ENCODE assay signal across 8 cellular contexts in genomic region chr3:140941090-140941433, GRCh38. TPM values are rescaled to one million over a fixed set of nuclear protein-coding genes. Genes with fewer than 3 reads are reported as not detected.
DNase-seq lines count a peak whose midpoint lies in the region; ATAC-seq, FAIRE-seq and TF ChIP-seq lines count a peak whose summit lies in the region.

No MANE protein-coding gene starts in this region.

- no peak for DNase-seq in activated CD4-positive, alpha-beta T cell treated with anti-CD3 and anti-CD28 coated beads, Interleukin-2, amount 10 ng/mL, durations not matched to agents 24 days and 14 days
- DNase-seq in activated CD4-positive, alpha-beta T cell treated with anti-CD3 and anti-CD28 coated beads for 48 hours, result no peak
- DNase-seq in ascending aorta (ENCODE audit: low spot score in 2 of 2), result no peak
- DNase-seq in HepG2 (ENCODE audit: low spot score), result no peak
- no peak for DNase-seq in thoracic aorta (ENCODE audit: low spot score)
- DNase-seq in H54 (ENCODE audit: insufficient read length, low spot score), result no peak
- DNase-seq in Ammon's horn (ENCODE audit: low spot score), result no peak

- peaks cover 40% of the 10 kb centered on the region for H3K79me2 ChIP-seq in HepG2 (ENCODE audit: insufficient read depth, low read length)

- TF ChIP-seq CTCF in ascending aorta (IDR thresholded peaks at IDR 0.05) (no peak), HepG2 (CRISPR knock-in tag; IDR thresholded peaks at IDR 0.05) (no peak), thoracic aorta (IDR thresholded peaks at IDR 0.05) (no peak)

- H3K27me3 ChIP-seq in ascending aorta (no peaks in the 10 kb centered on the region), HepG2 (ENCODE audit: control insufficient read depth in 1 of 2, insufficient read depth in 2 of 2, low read length in 2 of 2) (no peaks in the 10 kb centered on the region; a peak in 1 of 5 replicates), thoracic aorta (replicated peaks; ENCODE audit: insufficient read depth) (no peaks in the 10 kb centered on the region)

- peak overlapping the region; percentile 81 for H3K4me2 ChIP-seq in HepG2 (ENCODE audit: low read depth, low read length)

- H4K20me1 ChIP-seq in HepG2 (ENCODE audit: insufficient read depth, low read length), result peaks cover 30% of the 10 kb centered on the region

- intact Hi-C loops in activated CD4-positive, alpha-beta T cell treated with anti-CD3 and anti-CD28 coated beads, Interleukin-2, amount 10 ng/mL, durations not matched to agents 24 days and 14 days (cut with micrococcal nuclease), result loop anchor here (1.0 to 10.0 kb wide), 5 partner anchors 76 to 1556 kb away; partner anchors contain the start of genes COPB2, PXYLP1 and RNF7
- intact Hi-C loops in ascending aorta (cut with DNase I) (loop anchor here (5.0 kb wide), 5 partner anchors 171 to 1781 kb away; partner anchors contain the start of genes COPB2, PXYLP1, TRPC1 and XRN1), HepG2 (cut with micrococcal nuclease; ENCODE audit: unreplicated experiment) (no loop called here)

- no peak for TF ChIP-seq RAD21 in HepG2 (CRISPR knock-in tag; IDR thresholded peaks at IDR 0.05)

- H3K9me3 Mint-ChIP-seq in activated CD4-positive, alpha-beta T cell treated with anti-CD3 and anti-CD28 coated beads, Interleukin-2, amount 10 ng/mL, durations not matched to agents 24 days and 14 days, result peaks cover 14% of the 10 kb centered on the region

- H3K36me3 ChIP-seq in ascending aorta (no peaks in the 10 kb centered on the region), HepG2 (replicated peaks in 1 of 2; ENCODE audit: control insufficient read depth in 1 of 2, insufficient read depth in 2 of 2, low read length in 2 of 2) (no peaks in the 10 kb centered on the region), thoracic aorta (no peaks in the 10 kb centered on the region)

- BruUV-seq in HepG2 (replicated peaks; lab: Mats Ljungman, UMichigan), result TSS peak; percentile 50

- peaks cover 27% of the 10 kb centered on the region for H3K4me1 Mint-ChIP-seq in activated CD4-positive, alpha-beta T cell treated with anti-CD3 and anti-CD28 coated beads, Interleukin-2, amount 10 ng/mL, durations not matched to agents 24 days and 14 days

- H2AFZ ChIP-seq in HepG2 (ENCODE audit: low read length), result peak overlapping the region; percentile 65

- peaks cover 3% of the 10 kb centered on the region for H3K36me3 Mint-ChIP-seq in activated CD4-positive, alpha-beta T cell treated with anti-CD3 and anti-CD28 coated beads, Interleukin-2, amount 10 ng/mL, durations not matched to agents 24 days and 14 days (ENCODE audit: low read depth)

- POLR2A ChIA-PET in HepG2 (lab: Yijun Ruan, JAX), result no interaction called here

- no peaks in the 10 kb centered on the region for H3K9me3 ChIP-seq in ascending aorta
- no peaks in the 10 kb centered on the region for H3K9me3 ChIP-seq in HepG2 (ENCODE audit: low read length)
- no peaks in the 10 kb centered on the region for H3K9me3 ChIP-seq in thoracic aorta

- FAIRE-seq in HepG2 (lab: Jason Lieb, UNC), result no peak
- no peak for FAIRE-seq in H54 (lab: Jason Lieb, UNC)

- H3K9ac ChIP-seq in HepG2 (ENCODE audit: insufficient read depth, low read depth, low read length), result peak overlapping the region; percentile 98

- in situ Hi-C loops in HepG2 (cut with HindIII; ENCODE audit: extremely low pct_ligation_motif_present, low pct_unique_long_range_greater_than_20kb), result loop anchor here (10.0 kb wide), 1 partner anchor 236 kb away; no protein-coding TSS in a partner anchor

- no peak for TF ChIP-seq POLR2A in HepG2 (IDR thresholded peaks at IDR 0.05; ENCODE audit: insufficient read depth in 1 of 2, low read depth in 2 of 2, low read length in 2 of 2)
- no peak for TF ChIP-seq POLR2A in H54 (IDR thresholded peaks at IDR 0.05; ENCODE audit: low read depth, low read length)

- no peak for ATAC-seq in HepG2
- no peak for ATAC-seq in thoracic aorta (ENCODE audit: insufficient number of reproducible peaks, low FRiP score, low read depth)
- no peak for ATAC-seq in GM19467 (IDR thresholded peaks at IDR 0.05; ENCODE audit: unreplicated experiment)

- whole genome bisulfite sequencing in HepG2 (ENCODE audit: low lambda C conversion rate), result 36% methylated on average over 5 of the region's 5 CpGs

- TF ChIP-seq EP300 in HepG2 (IDR thresholded peaks at IDR 0.05; ENCODE audit: low read depth in 2 of 2, low read length in 2 of 2), result no peak
- TF ChIP-seq EP300 in HepG2 (CRISPR knock-in tag; IDR thresholded peaks at IDR 0.05; ENCODE audit: borderline replicate concordance), result no peak

- peaks cover 0 to 15% of the 10 kb centered on the region in 2 donors for H3K4me1 ChIP-seq in ascending aorta
- H3K4me1 ChIP-seq in HepG2 (ENCODE audit: insufficient read depth, low read length), result peaks cover 40% of the 10 kb centered on the region
- peaks cover 19 to 32% of the 10 kb centered on the region in 2 donors for H3K4me1 ChIP-seq in thoracic aorta (ENCODE audit: control insufficient read depth in 1 of 2, low read depth in 2 of 2)

- peak overlapping the region; percentile 73 to 99 for H3K4me3 ChIP-seq in ascending aorta
- H3K4me3 ChIP-seq in HepG2 (replicated peaks in 1 of 3; ENCODE audit: insufficient read depth in 1 of 3, low read depth in 2 of 3, low read length in 3 of 3), result peak overlapping the region; percentile 21 to 96 (median 31); a peak in 4 of 6 replicates
- H3K4me3 ChIP-seq in thoracic aorta, result peak overlapping the region; percentile 86

- H3K27ac Mint-ChIP-seq in activated CD4-positive, alpha-beta T cell treated with anti-CD3 and anti-CD28 coated beads, Interleukin-2, amount 10 ng/mL, durations not matched to agents 24 days and 14 days, result peak overlapping the region; percentile 96

- peak overlapping the region; percentile 97 for H3K4me3 Mint-ChIP-seq in activated CD4-positive, alpha-beta T cell treated with anti-CD3 and anti-CD28 coated beads, Interleukin-2, amount 10 ng/mL, durations not matched to agents 24 days and 14 days

- CTCF ChIA-PET in HepG2 (lab: Yijun Ruan, JAX; ENCODE audit: low intra/inter-chr PET ratio, low total read pairs), result no interaction called here

- peaks cover 31% of the 10 kb centered on the region for H3K27me3 Mint-ChIP-seq in activated CD4-positive, alpha-beta T cell treated with anti-CD3 and anti-CD28 coated beads, Interleukin-2, amount 10 ng/mL, durations not matched to agents 24 days and 14 days

- H3K27ac ChIP-seq in ascending aorta (peak overlapping the region; percentile 99), HepG2 (ENCODE audit: extremely low read length, insufficient read depth, low read length) (peak overlapping the region; percentile 98), thoracic aorta (peak overlapping the region; percentile 96 to 98)

TF ChIP-seq in HepG2, 621 proteins besides CTCF, POLR2A, EP300 and RAD21:
- TF ChIP-seq ZNF703 (CRISPR knock-in tag; IDR thresholded peaks at IDR 0.05; ENCODE audit: borderline replicate concordance) (0 out of 2 replicates have a peak, but pooled peaks have one; percentile 15), ZNF841 (CRISPR knock-in tag; IDR thresholded peaks at IDR 0.05; ENCODE audit: borderline replicate concordance) (no peak), ZNF510 (CRISPR knock-in tag; IDR thresholded peaks at IDR 0.05; ENCODE audit: low read depth) (0 out of 2 replicates have a peak, but pooled peaks have one; percentile 16), SRSF1 (optimal IDR thresholded peaks at IDR 0.05; ENCODE audit: low read depth, low read length) (no peak), SKIL (CRISPR knock-in tag; IDR thresholded peaks at IDR 0.05; ENCODE audit: borderline replicate concordance) (no peak), CEBPB (IDR thresholded peaks at IDR 0.05; ENCODE audit: borderline replicate concordance, low read depth, low read length) (0 out of 2 replicates have a peak, but pooled peaks have one; percentile 24)

RNA-seq across cellular contexts. Expression of gene SLC25A36, which starts 0.6 kb away (rescaled TPM):
- 56.3 and 58.9 TPM in 2 replicates for total RNA-seq in activated CD4-positive, alpha-beta T cell treated with anti-CD3 and anti-CD28 coated beads, Interleukin-2, amount 10 ng/mL, durations not matched to agents 24 days and 14 days
- total RNA-seq in ascending aorta, result 19.1 TPM
- 30.6 and 34.6 TPM in 2 replicates for total RNA-seq in HepG2 (2016; rRNA removed; fragmentation: Illumina TruSeq; extraction: Trizol)
- total RNA-seq in HepG2 (2016; cell fraction: cytosol; rRNA removed; fragmentation: Illumina TruSeq; extraction: Trizol; ENCODE audit: low read depth), result 9.3 and 10.0 TPM in 2 replicates
- 31.1 and 38.4 TPM in 2 replicates for total RNA-seq in HepG2 (2016; cell fraction: insoluble cytoplasmic fraction; rRNA removed; fragmentation: Illumina TruSeq; extraction: Trizol)
- 27.8 and 28.9 TPM in 2 replicates for total RNA-seq in HepG2 (2016; cell fraction: membrane; rRNA removed; fragmentation: Illumina TruSeq; extraction: Trizol)
- total RNA-seq in HepG2 (2016; cell fraction: nucleus; rRNA removed; fragmentation: Illumina TruSeq; extraction: Trizol), result 104 and 106 TPM in 2 replicates
- 65.9 and 85.6 TPM in 2 replicates for polyA plus RNA-seq in HepG2 (2011; rRNA removed)
- polyA plus RNA-seq in HepG2 (2011; cell fraction: cytosol; rRNA removed), result 21.5 and 30.1 TPM in 2 replicates
- 95.3 and 126 TPM in 2 replicates for polyA plus RNA-seq in HepG2 (2011; cell fraction: nucleus; rRNA removed)
- 58.4 and 60.7 TPM in 2 replicates for polyA plus RNA-seq in HepG2 (2012)
- polyA plus RNA-seq in HepG2 (2016; cell fraction: cytosol; fragmentation: Illumina TruSeq; extraction: Trizol; ENCODE audit: low read depth), result 3.1 and 3.8 TPM in 2 replicates
- 28.8 and 29.2 TPM in 2 replicates for polyA plus RNA-seq in HepG2 (2016; cell fraction: insoluble cytoplasmic fraction; fragmentation: Illumina TruSeq; extraction: Trizol; ENCODE audit: low read depth)
- 9.1 and 10.2 TPM in 2 replicates for polyA plus RNA-seq in HepG2 (2016; cell fraction: membrane; fragmentation: Illumina TruSeq; extraction: Trizol; ENCODE audit: low read depth)
- 125 and 132 TPM in 2 replicates for polyA plus RNA-seq in HepG2 (2016; cell fraction: nucleus; fragmentation: Illumina TruSeq; extraction: Trizol; ENCODE audit: insufficient read depth, low read depth)
- polyA minus RNA-seq in HepG2 (2011; rRNA and poly(A)+ RNA removed; ENCODE audit: low replicate concordance), result 36.1 and 65.1 TPM in 2 replicates
- 42.8 and 49.8 TPM in 2 replicates for polyA minus RNA-seq in HepG2 (2011; cell fraction: cytosol; rRNA and poly(A)+ RNA removed)
- 350 and 400 TPM in 2 replicates for polyA minus RNA-seq in HepG2 (2011; cell fraction: nucleus; rRNA and poly(A)+ RNA removed)
- 100 to 1,000 TPM in 1 of 2 donors, 10 to 100 TPM in 1; 56.7 to 149 TPM for total RNA-seq in thoracic aorta

Comparison
In these comparisons a context has a peak if more than half of its experiments do, and no peak if none do; other contexts are left out.
1. H3K4me3 ChIP-seq: peak in every context shown above with its lines; median percentile 86 in ascending aorta; 86 in thoracic aorta; 31 in HepG2.